In genomic region chr18:5969355-5970003, GRCh38 we compare ENCODE assay signal across 19 cellular contexts.
A peak's percentile ranks its signal among the peaks of the same experiment; 100 is the strongest.
DNase-seq lines count a peak whose midpoint lies in the region; ATAC-seq, FAIRE-seq and TF ChIP-seq lines count a peak whose summit lies in the region.
"Had no signal": no experiment of that assay in that cellular context is flagged by ENCODE, and none has a peak within 500 bp of the region (broad histone marks: within the 10 kb centered on the region; RNA-seq: fewer than 3 reads in every experiment).

No MANE protein-coding gene starts in this region.

- H3K79me1 ChIP-seq in neuronal stem cell (ENCODE audit: low read depth, low read length): no peaks in the 10 kb centered on the region

- no peak overlapping the region for H2BK12ac ChIP-seq in neuronal stem cell (ENCODE audit: low read length)

- H2BK120ac ChIP-seq in neuronal stem cell (ENCODE audit: low read depth, low read length): no peak overlapping the region

- TF ChIP-seq EP300 in HepG2 (IDR thresholded peaks at IDR 0.05; ENCODE audit: low read depth in 2 of 2, low read length in 2 of 2): no peak
- no peak for TF ChIP-seq EP300 in HepG2 (CRISPR knock-in tag; IDR thresholded peaks at IDR 0.05; ENCODE audit: borderline replicate concordance)

- peak overlapping the region; percentile 13 for H2BK5ac ChIP-seq in neuronal stem cell (ENCODE audit: low read length)

- H3K27me3 ChIP-seq in HepG2 (ENCODE audit: control insufficient read depth in 1 of 2, insufficient read depth in 2 of 2, low read length in 2 of 2): no peaks in the 10 kb centered on the region
- H3K27me3 ChIP-seq in right lobe of liver: no peaks in the 10 kb centered on the region
- H3K27me3 ChIP-seq in dorsolateral prefrontal cortex: no peaks in the 10 kb centered on the region
- H3K27me3 ChIP-seq in neuronal stem cell (ENCODE audit: control insufficient read depth in 3 of 3, insufficient read depth in 3 of 3, low read depth in 1 of 3, low read length in 3 of 3): no peaks in the 10 kb centered on the region
- no peaks in the 10 kb centered on the region for H3K27me3 ChIP-seq in aorta (ENCODE audit: control insufficient read depth in 1 of 2, insufficient read depth in 2 of 2, low read length in 1 of 2)

- in situ Hi-C loops in HepG2 (cut with HindIII; ENCODE audit: extremely low pct_ligation_motif_present, low pct_unique_long_range_greater_than_20kb): no loop called here

- H3K18ac ChIP-seq in neuronal stem cell (ENCODE audit: low read length): no peak overlapping the region

- POLR2A ChIA-PET in HepG2 (lab: Yijun Ruan, JAX): no interaction called here

- peaks cover 52% of the 10 kb centered on the region for H3K4me1 ChIP-seq in HepG2 (ENCODE audit: insufficient read depth, low read length)
- H3K4me1 ChIP-seq in right lobe of liver: peaks cover 0 to 9% (median 0%) of the 10 kb centered on the region in 4 donors
- peaks cover 7 to 13% of the 10 kb centered on the region in 2 donors for H3K4me1 ChIP-seq in neuronal stem cell (ENCODE audit: control insufficient read depth in 2 of 2, insufficient read depth in 1 of 2, low read depth in 1 of 2, low read length in 2 of 2)
- H3K4me1 ChIP-seq in aorta (ENCODE audit: control insufficient read depth in 1 of 2, insufficient read depth in 2 of 2, low read length in 2 of 2): no peaks in the 10 kb centered on the region

- ATAC-seq in HepG2: peak; percentile 14
- no peak for ATAC-seq in right lobe of liver
- ATAC-seq in aorta (ENCODE audit: low FRiP score): peak; percentile 51
- ATAC-seq in left ventricle myocardium superior: no peak

- H4K20me1 ChIP-seq in HepG2 (ENCODE audit: insufficient read depth, low read length): no peaks in the 10 kb centered on the region

- H2AK5ac ChIP-seq in neuronal stem cell (ENCODE audit: low read depth, low read length): peak overlapping the region; percentile 59

- FAIRE-seq in HepG2 (lab: Jason Lieb, UNC): no peak
- FAIRE-seq: GM12891 had no signal

- H3K9me3 ChIP-seq in HepG2 (ENCODE audit: low read length): no peaks in the 10 kb centered on the region
- H3K9me3 ChIP-seq in right lobe of liver: no peaks in the 10 kb centered on the region
- H3K9me3 ChIP-seq in neuronal stem cell (replicated peaks in 1 of 2; ENCODE audit: control insufficient read depth in 2 of 2, insufficient read depth in 1 of 2, low read depth in 1 of 2, low read length in 2 of 2): no peaks in the 10 kb centered on the region
- H3K9me3 ChIP-seq in aorta (ENCODE audit: control insufficient read depth, low read length): no peaks in the 10 kb centered on the region

- H3K4me2 ChIP-seq in HepG2 (ENCODE audit: low read depth, low read length) (peak overlapping the region; percentile 46), neuronal stem cell (ENCODE audit: insufficient read depth, low read length, poor library complexity, severe bottlenecking) (no peak overlapping the region)
- H3K4me2 ChIP-seq: KMS-11 had no signal

- no peak overlapping the region for H3K4me3 Mint-ChIP-seq in chondrocyte (ENCODE audit: unreplicated experiment)
- H3K4me3 Mint-ChIP-seq: B cell; CD4-positive, alpha-beta T cell; HFFc6 had no signal

- intact Hi-C loops in HepG2 (cut with micrococcal nuclease; ENCODE audit: unreplicated experiment) (loop anchor here (1.0 kb wide), 2 partner anchors 83 to 88 kb away; no protein-coding TSS in a partner anchor), right lobe of liver (cut with DNase I) (no loop called here), dorsolateral prefrontal cortex (cut with DNase I) (loop anchor here (5.0 kb wide), 2 partner anchors 77 to 443 kb away; partner anchors contain the start of gene L3MBTL4 (in 1 of the 2)), aorta (cut with DNase I) (loop anchor here in 1 of 2 donors (10.0 kb wide), 1 partner anchor 65 kb away; no protein-coding TSS in a partner anchor), left ventricle myocardium superior (cut with micrococcal nuclease) (no loop called here)

- peaks cover 4% of the 10 kb centered on the region for H3K4me1 Mint-ChIP-seq in chondrocyte (ENCODE audit: low read depth)

- no peak for TF ChIP-seq RAD21 in HepG2 (CRISPR knock-in tag; IDR thresholded peaks at IDR 0.05)

- H3K14ac ChIP-seq in neuronal stem cell (ENCODE audit: low read length): peak overlapping the region; percentile 43

- H3K9me3 Mint-ChIP-seq in chondrocyte (ENCODE audit: low read depth): no peaks in the 10 kb centered on the region
- H3K9me3 Mint-ChIP-seq: CD4-positive, alpha-beta T cell had no signal

- no peak overlapping the region for H4K8ac ChIP-seq in neuronal stem cell (ENCODE audit: low read depth, low read length)

- TF ChIP-seq CTCF in HepG2 (CRISPR knock-in tag; IDR thresholded peaks at IDR 0.05) (no peak), right lobe of liver (IDR thresholded peaks at IDR 0.05) (no peak), dorsolateral prefrontal cortex (IDR thresholded peaks at IDR 0.05 in 54 of 56, conservative IDR thresholded peaks at IDR 0.05 in 2 of 56; ENCODE audit: low read depth in 1 of 56, partially characterized antibody in 56 of 56) (no peak), chondrocyte (IDR thresholded peaks at IDR 0.05) (no peak)

- no peak overlapping the region for H3K23ac ChIP-seq in neuronal stem cell (ENCODE audit: low read depth, low read length, poor library complexity)

- H3K4me3 ChIP-seq in HepG2 (replicated peaks in 1 of 3; ENCODE audit: insufficient read depth in 1 of 3, low read depth in 2 of 3, low read length in 3 of 3) (no peak overlapping the region), right lobe of liver (no peak overlapping the region), dorsolateral prefrontal cortex (peak overlapping the region in 39 of 59 donors; percentile 0 to 56 (median 21)), neuronal stem cell (ENCODE audit: low read length in 2 of 2) (no peak overlapping the region), aorta (ENCODE audit: low read length in 2 of 2) (no peak overlapping the region)
- H3K4me3 ChIP-seq: SK-N-MC had no signal

- H3K4ac ChIP-seq in neuronal stem cell (ENCODE audit: low read length): no peak overlapping the region

- H3K27ac Mint-ChIP-seq in chondrocyte (ENCODE audit: unreplicated experiment): no peak overlapping the region
- H3K27ac Mint-ChIP-seq: B cell; CD4-positive, alpha-beta T cell; HFFc6 had no signal

- no peaks in the 10 kb centered on the region for H3K79me2 ChIP-seq in HepG2 (ENCODE audit: insufficient read depth, low read length)

- no peak overlapping the region for H2BK15ac ChIP-seq in neuronal stem cell (ENCODE audit: low read length)

- H2AFZ ChIP-seq in HepG2 (ENCODE audit: low read length) (no peak overlapping the region), neuronal stem cell (ENCODE audit: low read length) (no peak overlapping the region)

- no TSS peak for BruUV-seq in HepG2 (replicated peaks; lab: Mats Ljungman, UMichigan)

- TF ChIP-seq POLR2A in HepG2 (IDR thresholded peaks at IDR 0.05; ENCODE audit: insufficient read depth in 1 of 2, low read depth in 2 of 2, low read length in 2 of 2) (no peak), right lobe of liver (IDR thresholded peaks at IDR 0.05) (no peak)

- DNase-seq in HepG2 (ENCODE audit: low spot score): no peak
- no peak for DNase-seq in right lobe of liver
- no peak for DNase-seq in dorsolateral prefrontal cortex
- DNase-seq in neuronal stem cell (ENCODE audit: low spot score): no peak
- no peak for DNase-seq in aorta
- DNase-seq in chondrocyte (ENCODE audit: low spot score): no peak
- DNase-seq in activated naive CD4-positive, alpha-beta T cell treated with Interleukin-2 at 50 U/mL for 16 hours: no peak
- no peak for DNase-seq in left ventricle myocardium superior
- DNase-seq: CD4-positive, alpha-beta T cell; HFFc6; NCI-H1417 treated with DMSO at 0.1 percent for 48 hours; NCI-H2029 treated with DMSO at 0.1 percent for 48 hours; NCI-H446 treated with DMSO at 0.1 percent for 48 hours; NCI-H748 treated with DMSO at 0.1 percent for 48 hours; Right ventricle myocardium superior had no signal

- H3K27ac ChIP-seq in HepG2 (ENCODE audit: extremely low read length, insufficient read depth, low read length): peak overlapping the region; percentile 64
- no peak overlapping the region for H3K27ac ChIP-seq in right lobe of liver
- H3K27ac ChIP-seq in dorsolateral prefrontal cortex: peak overlapping the region in 41 of 59 donors; percentile 4 to 85 (median 54)
- no peak overlapping the region for H3K27ac ChIP-seq in neuronal stem cell (replicated peaks; ENCODE audit: low read length)
- no peak overlapping the region for H3K27ac ChIP-seq in aorta (ENCODE audit: low read depth in 1 of 2, low read length in 2 of 2)
- H3K27ac ChIP-seq: KMS-11, SK-N-MC had no signal

- CTCF ChIA-PET in HepG2 (lab: Yijun Ruan, JAX; ENCODE audit: low intra/inter-chr PET ratio, low total read pairs): no interaction called here

- H3K36me3 Mint-ChIP-seq in chondrocyte (ENCODE audit: low read depth): no peaks in the 10 kb centered on the region

- peaks cover 2% of the 10 kb centered on the region for H3K27me3 Mint-ChIP-seq in chondrocyte (ENCODE audit: low read depth)
- H3K27me3 Mint-ChIP-seq: B cell; CD4-positive, alpha-beta T cell had no signal

- 89% methylated on average over 8 of the region's 16 CpGs for WGBS in HepG2 (ENCODE audit: low lambda C conversion rate)
- 84% methylated on average over 7 of the region's 16 CpGs for WGBS in right lobe of liver (ENCODE audit: insufficient coverage, low coverage, low lambda C conversion rate, missing lambda C conversion rate)
- WGBS in neuronal stem cell (ENCODE audit: extremely low coverage in 2 of 2, insufficient read length in 2 of 2, insufficient replicate concordance in 1 of 2), 2 donors: no CpG with 5 or more reads among the region's 16 CpGs
- 82 to 87% methylated on average over 16 of the region's 16 CpGs for WGBS in aorta, 2 donors

- H3K9ac ChIP-seq in HepG2 (ENCODE audit: insufficient read depth, low read depth, low read length): no peak overlapping the region
- H3K9ac ChIP-seq in neuronal stem cell (ENCODE audit: low read depth, low read length, poor library complexity): no peak overlapping the region
- H3K9ac ChIP-seq: KMS-11 had no signal

- H3K36me3 ChIP-seq in HepG2 (replicated peaks in 1 of 2; ENCODE audit: control insufficient read depth in 1 of 2, insufficient read depth in 2 of 2, low read length in 2 of 2): peaks cover 1 to 4% of the 10 kb centered on the region in 2 experiments; a peak in 2 of 5 replicates
- H3K36me3 ChIP-seq in right lobe of liver: no peaks in the 10 kb centered on the region
- H3K36me3 ChIP-seq in neuronal stem cell (replicated peaks in 1 of 2; ENCODE audit: control insufficient read depth in 2 of 2, insufficient read depth in 2 of 2, low read length in 2 of 2): no peaks in the 10 kb centered on the region
- no peaks in the 10 kb centered on the region for H3K36me3 ChIP-seq in aorta (ENCODE audit: control insufficient read depth in 1 of 2, insufficient read depth in 2 of 2, low read length in 1 of 2)

- H4K91ac ChIP-seq in neuronal stem cell (ENCODE audit: low read depth, low read length, poor library complexity): no peak overlapping the region

TF ChIP-seq in HepG2, 621 proteins besides CTCF, POLR2A, EP300 and RAD21 (continues in another document):
- TF ChIP-seq ZIK1 (CRISPR knock-in tag; IDR thresholded peaks at IDR 0.05; ENCODE audit: borderline replicate concordance, low read depth) (no peak), ZBTB7A (CRISPR knock-in tag; IDR thresholded peaks at IDR 0.05) (no peak), ZNF879 (CRISPR knock-in tag; IDR thresholded peaks at IDR 0.05) (0 out of 2 replicates have a peak, but pooled peaks have one; percentile 40)

Comparison
In these comparisons a context has a peak if more than half of its experiments do, and no peak if none do; other contexts are left out.
1. ATAC-seq: peak in HepG2 (single experiment) and aorta (single experiment); none in right lobe of liver (0 of 4) and left ventricle myocardium superior (single experiment).
2. H3K27ac ChIP-seq: peak in HepG2 (single experiment) and dorsolateral prefrontal cortex (41 of 59); none in right lobe of liver (0 of 3), neuronal stem cell (single experiment) and aorta (0 of 2).
3. intact Hi-C loops: an anchor here in HepG2 (1.0 kb wide) and dorsolateral prefrontal cortex (5.0 kb wide); none called in right lobe of liver and left ventricle myocardium superior.
4. H3K4me3 ChIP-seq: peak in dorsolateral prefrontal cortex (39 of 59); none in HepG2 (0 of 3), right lobe of liver (0 of 3), neuronal stem cell (0 of 2) and aorta (0 of 2).